Comparison of ENCODE assay signal across 10 cellular contexts in the genomic region with DNA sequence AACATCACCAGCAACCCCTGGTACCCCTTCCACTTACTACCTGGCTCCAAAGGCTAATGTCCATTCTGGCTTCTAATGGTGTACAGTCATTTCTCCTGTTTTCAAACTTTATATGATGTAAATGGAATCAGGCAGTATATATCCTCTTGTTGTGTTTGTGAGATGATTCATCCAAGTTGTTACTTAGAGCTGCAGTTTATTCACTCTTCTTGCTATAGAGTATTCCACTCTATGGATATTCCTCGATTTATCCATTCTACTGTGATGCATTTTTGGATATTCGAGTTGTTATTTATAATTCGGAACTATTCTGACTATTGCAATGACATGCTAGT. TPM values are rescaled to one million over a fixed set of nuclear protein-coding genes. Genes with fewer than 3 reads are reported as not detected.
A peak's percentile ranks its signal among the peaks of the same experiment; 100 is the strongest.
DNase-seq lines count a peak whose midpoint lies in the region; FAIRE-seq and TF ChIP-seq lines count a peak whose summit lies in the region.
"Had no signal": no experiment of that assay in that cellular context is flagged by ENCODE, and none has a peak within 500 bp of the region (broad histone marks: within the 10 kb centered on the region; RNA-seq: fewer than 3 reads in every experiment).

No MANE protein-coding gene starts in this region.

- H3K27ac ChIP-seq in OCI-LY3 (ENCODE audit: low read length) = no peak overlapping the region

- H3K9me3 ChIP-seq in OCI-LY3 (ENCODE audit: insufficient read depth, low read length) = no peaks in the 10 kb centered on the region
- H3K9me3 ChIP-seq: thoracic aorta had no signal

- intact Hi-C loops in head of caudate nucleus (cut with DNase I) = no loop called here

- no peak overlapping the region for H3K4me3 ChIP-seq in OCI-LY3 (ENCODE audit: low read length)
- no peak overlapping the region for H3K4me3 ChIP-seq in bronchial epithelial cell (ENCODE audit: low read depth, low read length)
- H3K4me3 ChIP-seq: thoracic aorta had no signal

- TF ChIP-seq CTCF in OCI-LY3 (IDR thresholded peaks at IDR 0.05; ENCODE audit: low read depth, low read length) (no peak), bronchial epithelial cell (IDR thresholded peaks at IDR 0.05; ENCODE audit: insufficient read depth, low read length, severe bottlenecking) (no peak)

- no peak for FAIRE-seq in bronchial epithelial cell (lab: Jason Lieb, UNC)

- DNase-seq in EL (peak; percentile 50), bronchial epithelial cell (ENCODE audit: low read depth) (peak; percentile 70), renal cortical epithelial cell (ENCODE audit: low read depth) (peak; percentile 60), mesenteric fat pad (ENCODE audit: low spot score) (no peak), HuH-7.5 (ENCODE audit: low spot score) (no peak), head of caudate nucleus (no peak)
- DNase-seq in stimulated activated CD4-positive, alpha-beta T cell treated with anti-CD3 and anti-CD28 coated beads, Interleukin-4, amount 100 ng/mL, for 24 hours = no peak
- DNase-seq: midbrain had no signal

- no peak overlapping the region for H2AFZ ChIP-seq in OCI-LY3 (ENCODE audit: low read depth, low read length)

- no peak overlapping the region for H3K9ac ChIP-seq in OCI-LY3 (ENCODE audit: low read length)

- H4K20me1 ChIP-seq in OCI-LY3 (ENCODE audit: insufficient read depth, low read length) = no peaks in the 10 kb centered on the region

- no peaks in the 10 kb centered on the region for H3K79me2 ChIP-seq in OCI-LY3 (ENCODE audit: low read length)

- H3K36me3 ChIP-seq in OCI-LY3 (replicated peaks; ENCODE audit: low read depth, low read length) (no peaks in the 10 kb centered on the region), bronchial epithelial cell (ENCODE audit: control insufficient read depth, insufficient read depth, low read length) (no peaks in the 10 kb centered on the region)
- H3K36me3 ChIP-seq: thoracic aorta had no signal

- H3K4me1 ChIP-seq in OCI-LY3 (ENCODE audit: low read length) = peaks cover 17% of the 10 kb centered on the region

- no peaks in the 10 kb centered on the region for H3K27me3 ChIP-seq in OCI-LY3 (ENCODE audit: low read depth, low read length)
- no peaks in the 10 kb centered on the region for H3K27me3 ChIP-seq in bronchial epithelial cell (ENCODE audit: control insufficient read depth, insufficient read depth, low read length)

- H3K4me2 ChIP-seq in OCI-LY3 (ENCODE audit: low read length) = peak overlapping the region; percentile 2; the same call in 1 of the 2 replicates

RNA-seq across cellular contexts. Expression of gene IRF1, which starts 32.4 kb away (rescaled TPM):
- total RNA-seq in bronchial epithelial cell (2.9 and 7.4 TPM in 2 replicates), renal cortical epithelial cell (28.7 and 35.1 TPM in 2 replicates), mesenteric fat pad (61.1 TPM)

Comparison
In these comparisons a context has a peak if more than half of its experiments do, and no peak if none do; other contexts are left out.
1. DNase-seq: peak in EL (single experiment), bronchial epithelial cell (single experiment) and renal cortical epithelial cell (single experiment); none in mesenteric fat pad (single experiment), HuH-7.5 (single experiment), stimulated activated CD4-positive, alpha-beta T cell treated with anti-CD3 and anti-CD28 coated beads, Interleukin-4, amount 100 ng/mL, for 24 hours (single experiment) and head of caudate nucleus (0 of 42).